Comparison of ENCODE assay signal across 11 cellular contexts in the genomic region with DNA sequence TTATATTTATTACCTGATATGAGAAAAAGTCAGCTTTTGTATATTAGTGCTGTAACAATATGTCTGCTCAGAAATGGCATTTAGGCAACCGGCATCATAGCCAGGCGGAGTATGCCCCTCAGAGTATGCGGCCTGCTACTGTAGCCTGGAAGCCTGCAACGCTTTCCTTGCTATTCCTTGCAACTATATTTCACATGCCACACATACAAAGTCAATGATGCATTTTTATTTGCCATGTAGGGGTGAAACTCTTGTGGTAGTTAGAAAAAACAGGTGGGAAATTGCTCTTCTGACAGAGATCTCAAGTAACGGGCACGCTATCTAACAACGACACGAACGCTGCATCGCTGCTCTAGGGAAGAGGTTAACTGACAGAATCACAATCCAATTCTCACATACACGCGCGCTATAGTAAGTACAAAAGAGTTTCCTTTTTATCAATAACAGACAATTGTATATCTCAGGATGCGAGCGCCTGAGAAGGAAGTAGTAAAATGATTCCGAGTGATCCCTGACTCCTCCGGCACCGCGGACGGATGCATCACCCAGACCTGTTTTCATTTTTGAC. TPM values are rescaled to one million over a fixed set of nuclear protein-coding genes. Genes with fewer than 3 reads are reported as not detected.
A peak's percentile ranks its signal among the peaks of the same experiment; 100 is the strongest.
DNase-seq lines count a peak whose midpoint lies in the region; ATAC-seq and TF ChIP-seq lines count a peak whose summit lies in the region.
"Had no signal": no experiment of that assay in that cellular context is flagged by ENCODE, and none has a peak within 500 bp of the region (broad histone marks: within the 10 kb centered on the region; RNA-seq: fewer than 3 reads in every experiment).

No MANE protein-coding gene starts in this region.

- H3K36me3 ChIP-seq in thyroid gland: no peaks in the 10 kb centered on the region
- H3K36me3 ChIP-seq: neutrophil had no signal

- H3K9me3 ChIP-seq in thyroid gland: no peaks in the 10 kb centered on the region
- H3K9me3 ChIP-seq: neutrophil had no signal

- intact Hi-C loops in thyroid gland (cut with DNase I): no loop called here

- H3K27me3 Mint-ChIP-seq in activated naive CD4-positive, alpha-beta T cell treated with anti-CD3 and anti-CD28 coated beads, Interleukin-2, amount 10 ng/mL, durations not matched to agents 7 days and 5 days: peaks cover 81% of the 10 kb centered on the region
- peaks cover 78% of the 10 kb centered on the region for H3K27me3 Mint-ChIP-seq in activated naive CD8-positive, alpha-beta T cell treated with anti-CD3 and anti-CD28 coated beads, Interleukin-2, amount 10 ng/mL, durations not matched to agents 7 days and 5 days

- DNase-seq in activated naive CD4-positive, alpha-beta T cell treated with anti-CD3 and anti-CD28 coated beads, Interleukin-2, amount 10 ng/mL, durations not matched to agents 7 days and 5 days: no peak
- DNase-seq in activated naive CD4-positive, alpha-beta T cell treated with anti-CD3 and anti-CD28 coated beads, Interleukin-2, amount 50 U/mL, for 72 hours (ENCODE audit: low spot score in 2 of 2): no peak
- DNase-seq in activated naive CD8-positive, alpha-beta T cell treated with anti-CD3 and anti-CD28 coated beads, Interleukin-2, amount 10 ng/mL, durations not matched to agents 7 days and 5 days: no peak
- DNase-seq in left kidney (ENCODE audit: low read depth, low spot score): peak; percentile 80
- no peak for DNase-seq in thyroid gland
- DNase-seq in amniotic stem cell (lab: John Stamatoyannopoulos, UW): no peak
- no peak for DNase-seq in NCI-H1694 treated with DMSO at 0.1 percent for 48 hours (lab: John Stamatoyannopoulos, UW)
- DNase-seq in caudate nucleus (lab: John Stamatoyannopoulos, UW): no peak

- WGBS in thyroid gland, 2 donors: 19% methylated on average over 20 of the region's 20 CpGs

- ATAC-seq in activated naive CD4-positive, alpha-beta T cell treated with anti-CD3 and anti-CD28 coated beads, Interleukin-2, amount 50 U/mL, for 72 hours: no peak
- ATAC-seq in activated naive CD8-positive, alpha-beta T cell treated with anti-CD3 and anti-CD28 coated beads, Interleukin-2, amount 10 ng/mL, durations not matched to agents 7 days and 5 days (ENCODE audit: low read depth): no peak

- H3K27ac Mint-ChIP-seq in activated naive CD4-positive, alpha-beta T cell treated with anti-CD3 and anti-CD28 coated beads, Interleukin-2, amount 10 ng/mL, durations not matched to agents 7 days and 5 days: peak overlapping the region; percentile 16
- H3K27ac Mint-ChIP-seq in activated naive CD4-positive, alpha-beta T cell treated with anti-CD3 and anti-CD28 coated beads, Interleukin-2, amount 50 U/mL, for 72 hours: no peak overlapping the region
- H3K27ac Mint-ChIP-seq in activated naive CD8-positive, alpha-beta T cell treated with anti-CD3 and anti-CD28 coated beads, Interleukin-2, amount 10 ng/mL, durations not matched to agents 7 days and 5 days: peak overlapping the region; percentile 61

- POLR2A ChIA-PET in activated naive CD8-positive, alpha-beta T cell treated with anti-CD3 and anti-CD28 coated beads, Interleukin-2, amount 10 ng/mL, durations not matched to agents 7 days and 5 days (lab: Charles Lee): no interaction called here

- peak overlapping the region; percentile 57 for H3K4me3 Mint-ChIP-seq in activated naive CD4-positive, alpha-beta T cell treated with anti-CD3 and anti-CD28 coated beads, Interleukin-2, amount 10 ng/mL, durations not matched to agents 7 days and 5 days
- H3K4me3 Mint-ChIP-seq in activated naive CD8-positive, alpha-beta T cell treated with anti-CD3 and anti-CD28 coated beads, Interleukin-2, amount 10 ng/mL, durations not matched to agents 7 days and 5 days: peak overlapping the region; percentile 48

- peaks cover 0 to 19% of the 10 kb centered on the region in 2 donors for H3K4me1 ChIP-seq in thyroid gland

- H3K27ac ChIP-seq in thyroid gland (peak overlapping the region in 2 of 3 donors; percentile 79), caudate nucleus (ENCODE audit: low read depth, low read length) (no peak overlapping the region)
- H3K27ac ChIP-seq: epithelial cell of prostate, neutrophil had no signal

- peaks cover 37% of the 10 kb centered on the region for H3K27me3 ChIP-seq in thyroid gland

- H3K4me1 Mint-ChIP-seq in activated naive CD4-positive, alpha-beta T cell treated with anti-CD3 and anti-CD28 coated beads, Interleukin-2, amount 10 ng/mL, durations not matched to agents 7 days and 5 days: peaks cover 15% of the 10 kb centered on the region
- peaks cover 13% of the 10 kb centered on the region for H3K4me1 Mint-ChIP-seq in activated naive CD8-positive, alpha-beta T cell treated with anti-CD3 and anti-CD28 coated beads, Interleukin-2, amount 10 ng/mL, durations not matched to agents 7 days and 5 days

- peak overlapping the region in 1 of 3 donors; percentile 29 for H3K4me3 ChIP-seq in thyroid gland (replicated peaks in 1 of 3)

- H3K9me3 Mint-ChIP-seq in activated naive CD4-positive, alpha-beta T cell treated with anti-CD3 and anti-CD28 coated beads, Interleukin-2, amount 10 ng/mL, durations not matched to agents 7 days and 5 days: no peaks in the 10 kb centered on the region
- no peaks in the 10 kb centered on the region for H3K9me3 Mint-ChIP-seq in activated naive CD4-positive, alpha-beta T cell treated with anti-CD3 and anti-CD28 coated beads, Interleukin-2, amount 50 U/mL, for 72 hours
- no peaks in the 10 kb centered on the region for H3K9me3 Mint-ChIP-seq in activated naive CD8-positive, alpha-beta T cell treated with anti-CD3 and anti-CD28 coated beads, Interleukin-2, amount 10 ng/mL, durations not matched to agents 7 days and 5 days

- no peak for TF ChIP-seq CTCF in thyroid gland (IDR thresholded peaks at IDR 0.05)

- H3K36me3 Mint-ChIP-seq in activated naive CD4-positive, alpha-beta T cell treated with anti-CD3 and anti-CD28 coated beads, Interleukin-2, amount 10 ng/mL, durations not matched to agents 7 days and 5 days: peaks cover 9% of the 10 kb centered on the region
- H3K36me3 Mint-ChIP-seq in activated naive CD4-positive, alpha-beta T cell treated with anti-CD3 and anti-CD28 coated beads, Interleukin-2, amount 50 U/mL, for 72 hours: peaks cover 14 to 40% of the 10 kb centered on the region in 2 donors
- H3K36me3 Mint-ChIP-seq in activated naive CD8-positive, alpha-beta T cell treated with anti-CD3 and anti-CD28 coated beads, Interleukin-2, amount 10 ng/mL, durations not matched to agents 7 days and 5 days: peaks cover 4% of the 10 kb centered on the region

- CTCF ChIA-PET in activated naive CD4-positive, alpha-beta T cell treated with anti-CD3 and anti-CD28 coated beads, Interleukin-2, amount 10 ng/mL, durations not matched to agents 7 days and 5 days (lab: Charles Lee): interaction anchor here (1.7 kb wide), 2 partner anchors 10 to 12 kb away, joined by 5 read pairs; no protein-coding TSS in a partner anchor

- no peak for TF ChIP-seq POLR2A in thyroid gland (IDR thresholded peaks at IDR 0.05)

RNA-seq across cellular contexts. Expression of a gene that starts 5.9 kb away (rescaled TPM):
- total RNA-seq in activated naive CD4-positive, alpha-beta T cell treated with anti-CD3 and anti-CD28 coated beads, Interleukin-2, amount 50 U/mL, for 72 hours: not detected
- total RNA-seq in activated naive CD8-positive, alpha-beta T cell treated with anti-CD3 and anti-CD28 coated beads, Interleukin-2, amount 10 ng/mL, durations not matched to agents 7 days and 5 days: not detected
- 10 to 100 TPM in 1 of 4 donors, 1 to 10 TPM in 3; 6.8 to 12.5 (median 8.8) TPM for total RNA-seq in thyroid gland
- total RNA-seq: OCI-LY7 had no signal

Comparison
In these comparisons a context has a peak if more than half of its experiments do, and no peak if none do; other contexts are left out.
1. H3K27ac Mint-ChIP-seq: peak in activated naive CD4-positive, alpha-beta T cell treated with anti-CD3 and anti-CD28 coated beads, Interleukin-2, amount 10 ng/mL, durations not matched to agents 7 days and 5 days (single experiment) and activated naive CD8-positive, alpha-beta T cell treated with anti-CD3 and anti-CD28 coated beads, Interleukin-2, amount 10 ng/mL, durations not matched to agents 7 days and 5 days (single experiment); none in activated naive CD4-positive, alpha-beta T cell treated with anti-CD3 and anti-CD28 coated beads, Interleukin-2, amount 50 U/mL, for 72 hours (0 of 2).
2. RNA of a gene that starts 5.9 kb away (total RNA-seq): 6.8 to 12.5 TPM in thyroid gland; not detected in activated naive CD4-positive, alpha-beta T cell treated with anti-CD3 and anti-CD28 coated beads, Interleukin-2, amount 50 U/mL, for 72 hours and not detected in activated naive CD8-positive, alpha-beta T cell treated with anti-CD3 and anti-CD28 coated beads, Interleukin-2, amount 10 ng/mL, durations not matched to agents 7 days and 5 days; every median in the first group is over 4 times any median in the second.